In genomic region chr9:20314981-20315380, GRCh38 we compare ENCODE assay signal across 18 cellular contexts.
A peak's percentile ranks its signal among the peaks of the same experiment; 100 is the strongest.
DNase-seq lines count a peak whose midpoint lies in the region; ATAC-seq and TF ChIP-seq lines count a peak whose summit lies in the region.
"Had no signal": no experiment of that assay in that cellular context is flagged by ENCODE, and none has a peak within 500 bp of the region (broad histone marks: within the 10 kb centered on the region; RNA-seq: fewer than 3 reads in every experiment).

No MANE protein-coding gene starts in this region.

- peak; percentile 64 for ATAC-seq in activated CD4-positive, alpha-beta T cell treated with anti-CD3 and anti-CD28 coated beads for 36 hours
- ATAC-seq in T-cell (replicated peaks in 1 of 4) (peak; percentile 81 to 98 (median 86)), GM19035 (IDR thresholded peaks at IDR 0.05; ENCODE audit: unreplicated experiment) (no peak), HG03432 (IDR thresholded peaks at IDR 0.05; ENCODE audit: unreplicated experiment) (no peak)
- peak; percentile 21 for ATAC-seq in activated naive CD8-positive, alpha-beta T cell treated with anti-CD3 and anti-CD28 coated beads, Interleukin-2, amount 50 U/mL, for 24 hours
- ATAC-seq: pancreas had no signal

- H3K27ac ChIP-seq in sigmoid colon = peak overlapping the region in 3 of 4 donors; percentile 1 to 83 (median 69)
- H3K27ac ChIP-seq: BLaER1 treated with 17β-estradiol and CSF1 and Interleukin-3, amounts not matched to agents 10 nM and 100 nM; pancreas; SJCRH30; tibial artery had no signal

- no peak overlapping the region for H3K4me3 ChIP-seq in sigmoid colon
- H3K4me3 ChIP-seq: BLaER1 treated with 17β-estradiol and CSF1 and Interleukin-3, amounts not matched to agents 10 nM and 100 nM; pancreas; SJCRH30; skin epidermis; tibial artery had no signal

- intact Hi-C loops in activated CD4-positive, alpha-beta T cell treated with anti-CD3 and anti-CD28 coated beads for 36 hours (cut with DNase I, micrococcal nuclease) = loop anchor here (1.0 to 5.0 kb wide), 8 partner anchors 16 to 716 kb away; partner anchors contain the start of gene HACD4 (in 1 of the 2)
- intact Hi-C loops in sigmoid colon (cut with DNase I) = no loop called here

- H3K27me3 Mint-ChIP-seq in activated CD4-positive, alpha-beta T cell treated with anti-CD3 and anti-CD28 coated beads for 36 hours = no peaks in the 10 kb centered on the region
- H3K27me3 Mint-ChIP-seq in T-cell = no peaks in the 10 kb centered on the region
- H3K27me3 Mint-ChIP-seq in activated naive CD8-positive, alpha-beta T cell treated with anti-CD3 and anti-CD28 coated beads, Interleukin-2, amount 50 U/mL, for 24 hours = no peaks in the 10 kb centered on the region

- H3K9me3 Mint-ChIP-seq in activated CD4-positive, alpha-beta T cell treated with anti-CD3 and anti-CD28 coated beads for 36 hours (ENCODE audit: low read depth) = no peaks in the 10 kb centered on the region
- H3K9me3 Mint-ChIP-seq in T-cell = peaks cover 0 to 9% (median 0%) of the 10 kb centered on the region in 3 donors
- no peaks in the 10 kb centered on the region for H3K9me3 Mint-ChIP-seq in activated naive CD8-positive, alpha-beta T cell treated with anti-CD3 and anti-CD28 coated beads, Interleukin-2, amount 50 U/mL, for 24 hours

- peaks cover 3% of the 10 kb centered on the region for H3K36me3 Mint-ChIP-seq in activated CD4-positive, alpha-beta T cell treated with anti-CD3 and anti-CD28 coated beads for 36 hours (ENCODE audit: low read depth)
- H3K36me3 Mint-ChIP-seq in T-cell = no peaks in the 10 kb centered on the region
- peaks cover 2% of the 10 kb centered on the region for H3K36me3 Mint-ChIP-seq in activated naive CD8-positive, alpha-beta T cell treated with anti-CD3 and anti-CD28 coated beads, Interleukin-2, amount 50 U/mL, for 24 hours (ENCODE audit: low read depth)

- 75 to 87% methylated on average over 3 of the region's 3 CpGs for WGBS in sigmoid colon, 2 donors

- H3K4me3 Mint-ChIP-seq in activated CD4-positive, alpha-beta T cell treated with anti-CD3 and anti-CD28 coated beads for 36 hours = no peak overlapping the region
- H3K4me3 Mint-ChIP-seq in T-cell = peak overlapping the region in 1 of 3 donors; percentile 9
- no peak overlapping the region for H3K4me3 Mint-ChIP-seq in activated naive CD8-positive, alpha-beta T cell treated with anti-CD3 and anti-CD28 coated beads, Interleukin-2, amount 50 U/mL, for 24 hours

- peak; percentile 27 for DNase-seq in activated CD4-positive, alpha-beta T cell treated with anti-CD3 and anti-CD28 coated beads for 36 hours
- DNase-seq in activated CD4-positive, alpha-beta T cell treated with anti-CD3 and anti-CD28 coated beads for 1 hour = no peak
- DNase-seq in T-cell (peak in 23 of 34 experiments; percentile 9 to 59 (median 24)), sigmoid colon (no peak), NCI-H1092 treated with DMSO at 0.1 percent for 48 hours (lab: John Stamatoyannopoulos, UW) (no peak)
- DNase-seq in activated naive CD8-positive, alpha-beta T cell treated with anti-CD3 and anti-CD28 coated beads, Interleukin-2, amount 50 U/mL, for 24 hours = no peak
- DNase-seq: activated CD4-positive, CD25-positive, alpha-beta regulatory T cell treated with anti-CD3 and anti-CD28 coated beads, Interleukin-2, amount 50 U/mL, for 72 hours; DMS79; NCI-H1417; NCI-H774; pancreas; T-helper 9 cell; tibial artery had no signal

- peaks cover 0 to 57% (median 25%) of the 10 kb centered on the region in 4 donors for H3K4me1 ChIP-seq in sigmoid colon
- H3K4me1 ChIP-seq: BLaER1 treated with 17β-estradiol and CSF1 and Interleukin-3, amounts not matched to agents 10 nM and 100 nM; SJCRH30 had no signal

- POLR2A ChIA-PET in activated CD4-positive, alpha-beta T cell treated with anti-CD3 and anti-CD28 coated beads for 36 hours (lab: Charles Lee) = no interaction called here
- POLR2A ChIA-PET in T-cell (lab: Charles Lee) = interaction anchor here in 1 of 2 donors (0.6 kb wide), 1 partner anchor 12 kb away, joined by 3 read pairs; no protein-coding TSS in a partner anchor

- no peak for TF ChIP-seq CTCF in sigmoid colon (IDR thresholded peaks at IDR 0.05)

- no peak for TF ChIP-seq EP300 in sigmoid colon (IDR thresholded peaks at IDR 0.05)

- H3K4me1 Mint-ChIP-seq in activated CD4-positive, alpha-beta T cell treated with anti-CD3 and anti-CD28 coated beads for 36 hours = peaks cover 59% of the 10 kb centered on the region
- H3K4me1 Mint-ChIP-seq in T-cell = peaks cover 63 to 83% (median 69%) of the 10 kb centered on the region in 3 donors
- H3K4me1 Mint-ChIP-seq in activated naive CD8-positive, alpha-beta T cell treated with anti-CD3 and anti-CD28 coated beads, Interleukin-2, amount 50 U/mL, for 24 hours = peaks cover 54% of the 10 kb centered on the region

- H3K9me3 ChIP-seq in sigmoid colon = no peaks in the 10 kb centered on the region
- H3K9me3 ChIP-seq: BLaER1 treated with 17β-estradiol and CSF1 and Interleukin-3, amounts not matched to agents 10 nM and 100 nM; pancreas; SJCRH30; tibial artery had no signal

- no peaks in the 10 kb centered on the region for H3K36me3 ChIP-seq in sigmoid colon
- H3K36me3 ChIP-seq: BLaER1 treated with 17β-estradiol and CSF1 and Interleukin-3, amounts not matched to agents 10 nM and 100 nM; pancreas; SJCRH30; tibial artery had no signal

- TF ChIP-seq POLR2A in sigmoid colon (IDR thresholded peaks at IDR 0.05) = no peak

- H3K27ac Mint-ChIP-seq in activated CD4-positive, alpha-beta T cell treated with anti-CD3 and anti-CD28 coated beads for 36 hours = peak overlapping the region; percentile 88
- H3K27ac Mint-ChIP-seq in T-cell = peak overlapping the region; percentile 83 to 86
- peak overlapping the region; percentile 80 for H3K27ac Mint-ChIP-seq in activated naive CD8-positive, alpha-beta T cell treated with anti-CD3 and anti-CD28 coated beads, Interleukin-2, amount 50 U/mL, for 24 hours

- H3K27me3 ChIP-seq in sigmoid colon = no peaks in the 10 kb centered on the region
- H3K27me3 ChIP-seq: BLaER1 treated with 17β-estradiol and CSF1 and Interleukin-3, amounts not matched to agents 10 nM and 100 nM; pancreas; SJCRH30; tibial artery had no signal

- CTCF ChIA-PET in activated CD4-positive, alpha-beta T cell treated with anti-CD3 and anti-CD28 coated beads for 36 hours (lab: Charles Lee) = interaction anchor here (0.7 to 0.9 kb wide), 2 partner anchors 13 to 25 kb away, joined by 3 read pairs; no protein-coding TSS in a partner anchor
- CTCF ChIA-PET in T-cell (lab: Charles Lee) = interaction anchor here in 1 of 2 donors (0.7 kb wide), 1 partner anchor 319 kb away, joined by 16 read pairs; no protein-coding TSS in a partner anchor

Comparison
In these comparisons a context has a peak if more than half of its experiments do, and no peak if none do; other contexts are left out.
1. DNase-seq: peak in activated CD4-positive, alpha-beta T cell treated with anti-CD3 and anti-CD28 coated beads for 36 hours (single experiment) and T-cell (23 of 34); none in activated CD4-positive, alpha-beta T cell treated with anti-CD3 and anti-CD28 coated beads for 1 hour (single experiment), activated naive CD8-positive, alpha-beta T cell treated with anti-CD3 and anti-CD28 coated beads, Interleukin-2, amount 50 U/mL, for 24 hours (single experiment), sigmoid colon (single experiment) and NCI-H1092 treated with DMSO at 0.1 percent for 48 hours (single experiment).
2. ATAC-seq: peak in activated CD4-positive, alpha-beta T cell treated with anti-CD3 and anti-CD28 coated beads for 36 hours (single experiment), T-cell (4 of 4) and activated naive CD8-positive, alpha-beta T cell treated with anti-CD3 and anti-CD28 coated beads, Interleukin-2, amount 50 U/mL, for 24 hours (single experiment); none in GM19035 (single experiment) and HG03432 (single experiment).
3. Peak in every context shown above with its lines, with median percentiles within 50 percentile points of each other: H3K27ac Mint-ChIP-seq.